In genomic region chr3:89252865-89253264, GRCh38 we compare ENCODE assay signal across 26 cellular contexts.
"Had no signal": no experiment of that assay in that cellular context is flagged by ENCODE, and none has a peak within 500 bp of the region (broad histone marks: within the 10 kb centered on the region; RNA-seq: fewer than 3 reads in every experiment).

No MANE protein-coding gene starts in this region.

- H3K36me3 ChIP-seq: gastrocnemius medialis, neural progenitor cell, prostate gland, sigmoid colon, stomach, thyroid gland, vagina had no signal

- H2AFZ ChIP-seq: neural progenitor cell had no signal

- ATAC-seq: esophagus mucosa; gastrocnemius medialis; left lobe of liver; mucosa of descending colon; right cardiac atrium; stimulated activated effector memory CD8-positive, alpha-beta T cell treated with anti-CD3 and anti-CD28 coated beads, Interleukin-12 subunit alpha, Interleukin-12 subunit beta, amount 100 ng/mL, for 72 hours had no signal

- H3K27ac ChIP-seq: dorsolateral prefrontal cortex, epithelial cell of prostate, gastrocnemius medialis, neural progenitor cell, prostate gland, sigmoid colon, stomach, thyroid gland, vagina had no signal

- H3K4me1 ChIP-seq: gastrocnemius medialis, neural progenitor cell, prostate gland, stomach, thyroid gland, vagina had no signal

- H3K4me2 ChIP-seq: neural progenitor cell had no signal

- H3K27ac Mint-ChIP-seq: memory B cell; mesothelial cell of epicardium; naive B cell; neural progenitor cell; stimulated activated effector memory CD8-positive, alpha-beta T cell treated with anti-CD3 and anti-CD28 coated beads, Interleukin-12 subunit alpha, Interleukin-12 subunit beta, amount 100 ng/mL, for 72 hours had no signal

- H3K9me3 ChIP-seq: gastrocnemius medialis, mucosa of descending colon, prostate gland, sigmoid colon, stomach, thyroid gland, vagina had no signal

- H3K27me3 ChIP-seq: dorsolateral prefrontal cortex, gastrocnemius medialis, neural progenitor cell, sigmoid colon, stomach, thyroid gland, vagina had no signal

- H3K27me3 Mint-ChIP-seq: memory B cell, naive B cell had no signal

- H3K9me3 Mint-ChIP-seq: memory B cell, mesothelial cell of epicardium had no signal

- H3K4me3 Mint-ChIP-seq: memory B cell; mesothelial cell of epicardium; naive B cell; nephron; neural progenitor cell; stimulated activated effector memory CD8-positive, alpha-beta T cell treated with anti-CD3 and anti-CD28 coated beads, Interleukin-12 subunit alpha, Interleukin-12 subunit beta, amount 100 ng/mL, for 72 hours had no signal

- H3K36me3 Mint-ChIP-seq: memory B cell; mesothelial cell of epicardium; naive B cell; stimulated activated effector memory CD8-positive, alpha-beta T cell treated with anti-CD3 and anti-CD28 coated beads, Interleukin-12 subunit alpha, Interleukin-12 subunit beta, amount 100 ng/mL, for 72 hours had no signal

- DNase-seq: dorsolateral prefrontal cortex; effector CD4-positive, alpha-beta T cell; gastrocnemius medialis; head of caudate nucleus; mucosa of descending colon; naive B cell; nucleus accumbens; right cardiac atrium; sigmoid colon; stimulated activated CD4-positive, alpha-beta T cell treated with anti-CD3 and anti-CD28 coated beads, Interleukin-2, amount 100 ng/mL, for 24 hours; stimulated activated CD4-positive, alpha-beta T cell treated with anti-CD3 and anti-CD28 coated beads, Interleukin-4, amount 100 ng/mL, for 24 hours; stimulated activated naive CD4-positive, alpha-beta T cell treated with Interleukin-2 at 50 U/mL for 16 hours; stomach; thyroid gland; trophoblast cell had no signal

- H3K4me3 ChIP-seq: dorsolateral prefrontal cortex, gastrocnemius medialis, lung, mucosa of descending colon, neural progenitor cell, prostate gland, sigmoid colon, stomach, thyroid gland, vagina had no signal

- H3K4me1 Mint-ChIP-seq: memory B cell; naive B cell; stimulated activated effector memory CD8-positive, alpha-beta T cell treated with anti-CD3 and anti-CD28 coated beads, Interleukin-12 subunit alpha, Interleukin-12 subunit beta, amount 100 ng/mL, for 72 hours had no signal

- H3K9ac ChIP-seq: neural progenitor cell had no signal
